ENCODE assay signal across 1 cellular context in genomic region chr10:97263971-97264370, GRCh38.
TF ChIP-seq lines count a peak whose summit lies in the region.

No MANE protein-coding gene starts in this region.

TF ChIP-seq in GM23338, 12 proteins besides CTCF, POLR2A, EP300 and RAD21 (continued from another document):
- TF ChIP-seq ZNF114 (CRISPR knock-in tag; IDR thresholded peaks at IDR 0.05) = no peak
- TF ChIP-seq EZH2phosphoT487 (IDR thresholded peaks at IDR 0.05; ENCODE audit: unreplicated experiment) = no peak
- TF ChIP-seq EZH2 (IDR thresholded peaks at IDR 0.05; ENCODE audit: low read depth, unreplicated experiment) = no peak
- no peak for TF ChIP-seq REST (IDR thresholded peaks at IDR 0.05; ENCODE audit: unreplicated experiment)
- TF ChIP-seq POLR2AphosphoS5 (IDR thresholded peaks at IDR 0.05; ENCODE audit: low read depth) = no peak
- no peak for TF ChIP-seq ZNF331 (CRISPR knock-in tag; IDR thresholded peaks at IDR 0.05; ENCODE audit: low read depth)
- TF ChIP-seq ZNF462 (CRISPR knock-in tag; IDR thresholded peaks at IDR 0.05) = no peak
